In the genomic region with DNA sequence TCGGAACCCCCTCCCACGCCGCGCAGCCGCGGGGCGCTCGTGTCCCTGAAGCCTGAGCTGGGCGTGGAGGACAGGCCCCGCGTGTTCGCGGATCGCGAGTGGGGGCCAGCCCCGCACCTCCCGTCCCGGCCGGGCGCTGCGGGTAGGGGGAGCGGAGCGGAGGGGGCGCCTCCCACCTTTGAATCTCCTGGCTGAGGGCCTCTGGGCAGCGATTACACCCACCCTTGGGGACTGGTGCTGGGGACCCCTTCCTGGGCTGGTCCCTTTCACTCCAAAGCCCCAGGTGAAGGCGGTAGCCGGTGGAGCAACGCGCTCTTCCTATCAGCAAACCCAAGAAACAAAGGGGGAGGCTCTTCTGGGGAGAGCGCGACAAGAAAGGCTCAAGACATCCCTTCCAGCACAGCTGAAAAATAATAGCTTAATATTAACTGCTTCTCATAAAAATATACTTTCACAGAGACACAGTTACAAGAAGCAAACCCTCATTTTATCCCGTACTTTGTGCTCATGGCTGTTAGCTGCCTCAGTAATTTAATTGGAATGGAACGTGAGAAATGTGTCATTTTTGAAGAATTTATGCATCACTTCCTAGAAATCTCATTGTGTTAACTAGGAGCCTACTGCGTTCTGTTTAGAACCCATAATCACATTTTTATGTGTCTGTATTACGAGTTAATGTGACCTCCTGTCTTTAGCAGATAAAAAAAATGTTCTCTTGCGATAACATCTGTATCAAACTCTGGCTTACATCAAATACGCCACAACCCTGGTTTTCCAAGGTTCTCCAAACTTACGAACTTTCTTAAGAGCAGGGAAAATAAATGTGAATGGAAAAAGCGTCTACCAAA, we compare ENCODE assay signal across 10 cellular contexts. TPM values are rescaled to one million over a fixed set of nuclear protein-coding genes. Genes with fewer than 3 reads are reported as not detected.
DNase-seq lines count a peak whose midpoint lies in the region; ATAC-seq, FAIRE-seq and TF ChIP-seq lines count a peak whose summit lies in the region.
"Had no signal": no experiment of that assay in that cellular context is flagged by ENCODE, and none has a peak within 500 bp of the region (broad histone marks: within the 10 kb centered on the region; RNA-seq: fewer than 3 reads in every experiment).

No MANE protein-coding gene starts in this region.

- H3K9me3 ChIP-seq in osteoblast (ENCODE audit: low read depth, low read length) (no peaks in the 10 kb centered on the region), stomach (peaks cover 0 to 8% (median 2%) of the 10 kb centered on the region in 4 donors)

- H3K79me2 ChIP-seq in osteoblast (ENCODE audit: insufficient read depth, low read length), result no peaks in the 10 kb centered on the region

- no peaks in the 10 kb centered on the region for H3K36me3 ChIP-seq in osteoblast (ENCODE audit: insufficient read depth, low read length)
- no peaks in the 10 kb centered on the region for H3K36me3 ChIP-seq in stomach

- H4K20me1 ChIP-seq in osteoblast (ENCODE audit: insufficient read depth, low read length), result no peaks in the 10 kb centered on the region

- TF ChIP-seq POLR2A in stomach (IDR thresholded peaks at IDR 0.05), result no peak

- CTCF ChIA-PET in activated naive CD4-positive, alpha-beta T cell treated with anti-CD3 and anti-CD28 coated beads for 36 hours (lab: Charles Lee), result interaction anchor here (0.7 to 7.8 kb wide), 9 partner anchors 8 to 434 kb away, joined by 3 to 44 read pairs (median 3); no protein-coding TSS in a partner anchor

- H3K9me3 Mint-ChIP-seq in activated naive CD4-positive, alpha-beta T cell treated with anti-CD3 and anti-CD28 coated beads for 36 hours, result no peaks in the 10 kb centered on the region

- no peak overlapping the region for H2AFZ ChIP-seq in osteoblast (ENCODE audit: low read length)

- intact Hi-C loops in activated naive CD4-positive, alpha-beta T cell treated with anti-CD3 and anti-CD28 coated beads for 36 hours (cut with micrococcal nuclease), result loop anchor here (1.0 to 10.0 kb wide), 3 partner anchors 10 to 505 kb away; no protein-coding TSS in a partner anchor
- intact Hi-C loops in stomach (cut with DNase I; ENCODE audit: low total_unique reads), result no loop called here

- H3K4me3 ChIP-seq in osteoblast (ENCODE audit: insufficient read depth, low read length), result peak overlapping the region; percentile 59
- H3K4me3 ChIP-seq in stomach, result no peak overlapping the region

- TF ChIP-seq CTCF in osteoblast (IDR thresholded peaks at IDR 0.05; ENCODE audit: extremely low read depth, low read depth, low read length) (no peak), stomach (IDR thresholded peaks at IDR 0.05) (no peak)

- H3K27me3 Mint-ChIP-seq in activated naive CD4-positive, alpha-beta T cell treated with anti-CD3 and anti-CD28 coated beads for 36 hours (ENCODE audit: low read depth), result peaks cover 76% of the 10 kb centered on the region

- H3K27me3 ChIP-seq in osteoblast (ENCODE audit: insufficient read depth, low read length) (peaks cover 8% of the 10 kb centered on the region), stomach (peaks cover 28 to 100% (median 63%) of the 10 kb centered on the region in 3 donors)

- H3K4me1 Mint-ChIP-seq in activated naive CD4-positive, alpha-beta T cell treated with anti-CD3 and anti-CD28 coated beads for 36 hours (ENCODE audit: low read depth), result peaks cover 12% of the 10 kb centered on the region

- no peaks in the 10 kb centered on the region for H3K36me3 Mint-ChIP-seq in activated naive CD4-positive, alpha-beta T cell treated with anti-CD3 and anti-CD28 coated beads for 36 hours (ENCODE audit: low read depth)

- H3K4me2 ChIP-seq in osteoblast (ENCODE audit: insufficient read depth, low read length), result peak overlapping the region; percentile 85

- no peak for ATAC-seq in HG03460 (IDR thresholded peaks at IDR 0.05; ENCODE audit: unreplicated experiment)

- DNase-seq in EH (ENCODE audit: low read depth) (peak; percentile 92), NCI-H460 (ENCODE audit: extremely low read depth, low read depth) (peak; percentile 68), osteoblast (ENCODE audit: insufficient read length, low spot score, missing footprints) (peak; percentile 85), superior temporal gyrus (ENCODE audit: extremely low spot score) (no peak), stomach (no peak)
- DNase-seq in activated naive CD4-positive, alpha-beta T cell treated with anti-CD3 and anti-CD28 coated beads for 36 hours, result no peak
- DNase-seq: central memory CD4-positive, alpha-beta T cell had no signal

- no peak for TF ChIP-seq EP300 in stomach (IDR thresholded peaks at IDR 0.05)

- H3K4me1 ChIP-seq in osteoblast (ENCODE audit: insufficient read depth, low read length) (peaks cover 17% of the 10 kb centered on the region), stomach (peaks cover 20 to 24% (median 24%) of the 10 kb centered on the region in 4 donors)

- peak; percentile 12 for FAIRE-seq in endometrium (lab: Jason Lieb, UNC)

- no peak overlapping the region for H3K27ac ChIP-seq in osteoblast (ENCODE audit: low read depth, low read length)
- no peak overlapping the region for H3K27ac ChIP-seq in stomach

- H3K4me3 Mint-ChIP-seq in activated naive CD4-positive, alpha-beta T cell treated with anti-CD3 and anti-CD28 coated beads for 36 hours, result no peak overlapping the region

- H3K27ac Mint-ChIP-seq in activated naive CD4-positive, alpha-beta T cell treated with anti-CD3 and anti-CD28 coated beads for 36 hours, result no peak overlapping the region

- 9 to 26% (median 14%) methylated on average over 19 to 39 of the region's 39 CpGs for WGBS in stomach, 5 donors

RNA-seq across cellular contexts. Expression of a gene that starts 11.7 kb away (rescaled TPM):
- total RNA-seq in NCI-H460 (2014; rRNA removed; shearing (Covaris generic)), result 1.8 and 3.8 TPM in 2 replicates
- polyA plus RNA-seq in NCI-H460 (2014; cell fraction: nucleus; rRNA removed), result 1.7 and 5.9 TPM in 2 replicates
- total RNA-seq in osteoblast (not detected in 2 replicates), stomach (under 1 TPM in 1 of 5 donors, not detected in 4; 0.55 TPM)
- not detected for total RNA-seq in activated naive CD4-positive, alpha-beta T cell treated with anti-CD3 and anti-CD28 coated beads for 36 hours
- not detected for polyA plus RNA-seq in stomach
- total RNA-seq: left lobe of liver had no signal

Comparison
In these comparisons a context has a peak if more than half of its experiments do, and no peak if none do; other contexts are left out.
1. DNase-seq: peak in EH (single experiment), NCI-H460 (single experiment) and osteoblast (single experiment); none in activated naive CD4-positive, alpha-beta T cell treated with anti-CD3 and anti-CD28 coated beads for 36 hours (single experiment), superior temporal gyrus (single experiment) and stomach (single experiment).